ENCODE assay signal across 14 cellular contexts in genomic region chr9:135088348-135088978, GRCh38. TPM values are rescaled to one million over a fixed set of nuclear protein-coding genes. Genes with fewer than 3 reads are reported as not detected.
DNase-seq lines count a peak whose midpoint lies in the region; ATAC-seq and TF ChIP-seq lines count a peak whose summit lies in the region.
"Had no signal": no experiment of that assay in that cellular context is flagged by ENCODE, and none has a peak within 500 bp of the region (broad histone marks: within the 10 kb centered on the region; RNA-seq: fewer than 3 reads in every experiment).

No MANE protein-coding gene starts in this region.

- TF ChIP-seq CTCF in right atrium auricular region (IDR thresholded peaks at IDR 0.05) (no peak), psoas muscle (IDR thresholded peaks at IDR 0.05) (no peak)

- 2 to 3% (median 2%) methylated on average over 42 to 45 of the region's 45 CpGs for WGBS in psoas muscle, 3 donors

- H3K79me2 ChIP-seq in ACC112 (ENCODE audit: control insufficient read depth, insufficient read depth, low read length, unreplicated experiment), result no peaks in the 10 kb centered on the region

- H3K4me3 ChIP-seq in ACC112 (ENCODE audit: low read depth, low read length) (peak overlapping the region; percentile 63; the same call in 1 of the 2 replicates), SJSA1 (peak overlapping the region; percentile 47), right atrium auricular region (peak overlapping the region; percentile 35 to 57), psoas muscle (peak overlapping the region; percentile 63)

- no peak overlapping the region for H2AFZ ChIP-seq in ACC112 (ENCODE audit: low read length, unreplicated experiment)

- H3K27ac ChIP-seq in ACC112 (ENCODE audit: low read depth, low read length) (no peak overlapping the region), SJSA1 (no peak overlapping the region), right atrium auricular region (no peak overlapping the region), psoas muscle (no peak overlapping the region)

- intact Hi-C loops in psoas muscle (cut with DNase I), result loop anchor here in 1 of 2 donors (5.0 kb wide), 1 partner anchor 169 kb away; no protein-coding TSS in a partner anchor

- DNase-seq in SJSA1 (ENCODE audit: low read depth in 1 of 2, low spot score in 2 of 2) (no peak), right atrium auricular region (ENCODE audit: low spot score) (no peak), psoas muscle (no peak), NCI-H187 (lab: John Stamatoyannopoulos, UW) (no peak), DMS153 (lab: John Stamatoyannopoulos, UW) (no peak), DMS114 treated with DMSO at 0.1 percent for 48 hours (lab: John Stamatoyannopoulos, UW; ENCODE audit: unreplicated experiment) (no peak)
- DNase-seq in effector CD4-positive, alpha-beta T cell, result no peak
- DNase-seq: activated CD8-positive, alpha-beta T cell treated with anti-CD3 and anti-CD28 coated beads, Interleukin-2, amount 10 ng/mL, durations not matched to agents 7 days and 5 days; activated gamma-delta T cell treated with Interleukin-2 at 50 U/mL for 16 hours; GOT3; naive thymus-derived CD4-positive, alpha-beta T cell; NCI-H2107; stimulated activated CD4-positive, alpha-beta T cell treated with anti-CD3 and anti-CD28 coated beads, Interleukin-15, amount 100 ng/mL, for 24 hours had no signal

- peaks cover 44% of the 10 kb centered on the region for H3K27me3 ChIP-seq in ACC112 (ENCODE audit: insufficient read depth, low read length)
- peaks cover 32% of the 10 kb centered on the region for H3K27me3 ChIP-seq in SJSA1 (replicated peaks)
- peaks cover 3 to 4% of the 10 kb centered on the region in 2 donors for H3K27me3 ChIP-seq in right atrium auricular region
- peaks cover 0 to 29% (median 1%) of the 10 kb centered on the region in 3 donors for H3K27me3 ChIP-seq in psoas muscle (ENCODE audit: insufficient read depth in 3 of 3, low read length in 2 of 3)

- H3K36me3 ChIP-seq in ACC112 (ENCODE audit: insufficient read depth, low read length) (no peaks in the 10 kb centered on the region), SJSA1 (0 out of 2 replicates have a peak, but pooled peaks cover 4% of the 10 kb centered on the region), right atrium auricular region (no peaks in the 10 kb centered on the region), psoas muscle (ENCODE audit: insufficient read depth in 1 of 2, low read depth in 1 of 2) (no peaks in the 10 kb centered on the region)

- ATAC-seq in psoas muscle, result no peak
- ATAC-seq: activated CD8-positive, alpha-beta T cell treated with anti-CD3 and anti-CD28 coated beads, Interleukin-2, amount 10 ng/mL, durations not matched to agents 7 days and 5 days; naive thymus-derived CD4-positive, alpha-beta T cell had no signal

- H3K9me3 ChIP-seq in SJSA1 (replicated peaks), result no peaks in the 10 kb centered on the region
- no peaks in the 10 kb centered on the region for H3K9me3 ChIP-seq in right atrium auricular region
- no peaks in the 10 kb centered on the region for H3K9me3 ChIP-seq in psoas muscle

- H3K4me1 ChIP-seq in ACC112 (ENCODE audit: control insufficient read depth, insufficient read depth, low read length, unreplicated experiment) (no peaks in the 10 kb centered on the region), SJSA1 (replicated peaks) (peaks cover 23% of the 10 kb centered on the region), right atrium auricular region (peaks cover 0 to 30% of the 10 kb centered on the region in 2 donors), psoas muscle (peaks cover 9% of the 10 kb centered on the region)

RNA-seq across cellular contexts. Expression of gene OLFM1, which starts 1.0 kb away (rescaled TPM):
- total RNA-seq in SJSA1 (2014; rRNA removed; shearing (Covaris generic)), result 23.4 and 35.0 TPM in 2 replicates
- total RNA-seq in right atrium auricular region (1 to 10 TPM; 7.6 to 9.7 TPM), psoas muscle (10 to 100 TPM in 1 of 4 donors, 1 to 10 TPM in 3; 4.8 to 21.4 (median 6.4) TPM)
- 10 to 100 TPM; 11.2 to 23.1 (median 13.0) TPM for polyA plus RNA-seq in psoas muscle
- total RNA-seq: activated CD8-positive, alpha-beta T cell treated with anti-CD3 and anti-CD28 coated beads, Interleukin-2, amount 10 ng/mL, durations not matched to agents 7 days and 5 days had no signal
- polyA plus RNA-seq: naive thymus-derived CD4-positive, alpha-beta T cell had no signal
